Comparison of ENCODE assay signal across 10 cellular contexts in genomic region chr2:121944072-121944829, GRCh38.
DNase-seq lines count a peak whose midpoint lies in the region; ATAC-seq, FAIRE-seq and TF ChIP-seq lines count a peak whose summit lies in the region.
"Had no signal": no experiment of that assay in that cellular context is flagged by ENCODE, and none has a peak within 500 bp of the region (broad histone marks: within the 10 kb centered on the region; RNA-seq: fewer than 3 reads in every experiment).

No MANE protein-coding gene starts in this region.

- H3K4me1 ChIP-seq in keratinocyte (ENCODE audit: control insufficient read depth, extremely low read depth, insufficient read depth, low read length): peaks cover 8% of the 10 kb centered on the region

- H3K9me3 ChIP-seq in keratinocyte (ENCODE audit: control insufficient read depth, low read depth, low read length): no peaks in the 10 kb centered on the region
- H3K9me3 ChIP-seq: tibial artery had no signal

- no peaks in the 10 kb centered on the region for H3K79me2 ChIP-seq in keratinocyte (ENCODE audit: control insufficient read depth, insufficient read depth, low read length)

- H3K4me2 ChIP-seq in keratinocyte (ENCODE audit: control insufficient read depth, extremely low read depth, insufficient read depth, low read depth, low read length): no peak overlapping the region

- in situ Hi-C loops in KBM-7 (cut with MboI; ENCODE audit: low pct_unique_long_range_greater_than_20kb, low sequenced_read_pairs): no loop called here
- in situ Hi-C loops in astrocyte of the spinal cord (cut with HindIII; ENCODE audit: low sequenced_read_pairs): no loop called here

- FAIRE-seq in keratinocyte (lab: Jason Lieb, UNC): peak; percentile 53

- no peaks in the 10 kb centered on the region for H3K27me3 ChIP-seq in keratinocyte (ENCODE audit: control insufficient read depth, extremely low read depth, insufficient read depth, low read length)
- H3K27me3 ChIP-seq: tibial artery had no signal

- no peak for TF ChIP-seq CTCF in astrocyte of the spinal cord (IDR thresholded peaks at IDR 0.05; ENCODE audit: low read depth, low read length)
- no peak for TF ChIP-seq CTCF in keratinocyte (optimal IDR thresholded peaks at IDR 0.05 in 1 of 3, IDR thresholded peaks at IDR 0.05 in 1 of 3, conservative IDR thresholded peaks at IDR 0.05 in 1 of 3; ENCODE audit: extremely low read depth in 1 of 3, insufficient read depth in 2 of 3, low read length in 3 of 3)

- H4K20me1 ChIP-seq in keratinocyte (ENCODE audit: control insufficient read depth, extremely low read depth, insufficient read depth, low read length): no peaks in the 10 kb centered on the region

- no peak overlapping the region for H2AFZ ChIP-seq in keratinocyte (ENCODE audit: control insufficient read depth, low read length)

- H3K4me3 ChIP-seq in astrocyte of the spinal cord (ENCODE audit: low read depth, low read length): no peak overlapping the region
- H3K4me3 ChIP-seq in keratinocyte (ENCODE audit: control insufficient read depth in 2 of 3, extremely low read depth in 1 of 3, insufficient read depth in 2 of 3, low read depth in 1 of 3, low read length in 3 of 3): no peak overlapping the region
- H3K4me3 ChIP-seq: tibial artery had no signal

- H3K27ac ChIP-seq in keratinocyte (ENCODE audit: control insufficient read depth, insufficient read depth, low read length): no peak overlapping the region

- H3K9ac ChIP-seq in keratinocyte (ENCODE audit: control insufficient read depth, extremely low read depth, insufficient read depth, low read length): no peak overlapping the region

- DNase-seq in AG08395 (ENCODE audit: low spot score) (peak; percentile 93), KBM-7 (peak; percentile 18), astrocyte of the spinal cord (ENCODE audit: low read depth, low spot score) (peak; percentile 36), keratinocyte (ENCODE audit: low read depth, low spot score) (peak; percentile 45)
- DNase-seq in effector CD8-positive, alpha-beta T cell (lab: John Stamatoyannopoulos, UW): no peak
- DNase-seq: activated CD4-positive, alpha-beta T cell treated with anti-CD3 and anti-CD28 coated beads for 4 hours had no signal

- dilution Hi-C loops in keratinocyte (cut with MboI; ENCODE audit: extremely low pct_ligation_motif_present, low sequenced_read_pairs): no loop called here

- no peaks in the 10 kb centered on the region for H3K9me1 ChIP-seq in keratinocyte (ENCODE audit: control insufficient read depth, extremely low read depth, insufficient read depth, low read length)

- no peak for ATAC-seq in GM19452 (IDR thresholded peaks at IDR 0.05; ENCODE audit: unreplicated experiment)
- ATAC-seq in HG03342 (IDR thresholded peaks at IDR 0.05; ENCODE audit: unreplicated experiment): no peak
- no peak for ATAC-seq in GM21526 (IDR thresholded peaks at IDR 0.05; ENCODE audit: low FRiP score, unreplicated experiment)

- no peaks in the 10 kb centered on the region for H3K36me3 ChIP-seq in keratinocyte (ENCODE audit: control insufficient read depth in 2 of 2, extremely low read depth in 1 of 2, insufficient read depth in 2 of 2, low read length in 2 of 2)
- H3K36me3 ChIP-seq: tibial artery had no signal
